ENCODE assay signal across 13 cellular contexts in the genomic region with DNA sequence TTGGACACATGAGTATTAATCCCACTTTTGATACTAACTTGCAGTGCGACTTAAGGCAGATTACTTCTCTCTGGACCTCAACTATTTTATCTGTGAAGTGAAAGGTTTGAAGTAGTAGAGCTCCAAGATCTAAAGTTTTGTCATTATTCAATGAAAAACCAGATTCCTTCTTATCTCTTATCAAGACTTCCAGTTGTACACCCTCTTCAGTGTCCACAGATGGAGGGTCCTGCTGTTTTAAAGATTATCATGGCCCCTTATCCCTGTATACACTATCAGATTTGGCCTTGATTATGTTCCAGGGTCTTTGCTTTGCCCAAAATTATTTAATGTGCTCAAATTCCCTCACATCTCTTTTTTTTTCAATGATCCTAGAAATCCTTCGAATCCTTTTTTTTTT. TPM values are rescaled to one million over a fixed set of nuclear protein-coding genes. Genes with fewer than 3 reads are reported as not detected.
DNase-seq lines count a peak whose midpoint lies in the region; ATAC-seq and TF ChIP-seq lines count a peak whose summit lies in the region.
"Had no signal": no experiment of that assay in that cellular context is flagged by ENCODE, and none has a peak within 500 bp of the region (broad histone marks: within the 10 kb centered on the region; RNA-seq: fewer than 3 reads in every experiment).

No MANE protein-coding gene starts in this region.

- no CpG with 5 or more reads among the region's 2 CpGs for WGBS in IMR-90 (ENCODE audit: extremely low coverage in 2 of 2, insufficient read length in 1 of 2), 2 experiments

- dilution Hi-C loops in IMR-90 (cut with HindIII; ENCODE audit: low sequenced_read_pairs, unreplicated experiment), result no loop called here

- H3K9me3 Mint-ChIP-seq in stimulated activated naive B cell treated with anti-CD40 and anti-IgM and Interleukin-4, amounts not matched to agents 10 μg/mL and 1 μg/mL and 100 μg/mL, for 72 hours, result no peaks in the 10 kb centered on the region
- H3K9me3 Mint-ChIP-seq: nephron progenitor cell, T-cell had no signal

- peak overlapping the region; percentile 99 for H3K4me2 ChIP-seq in IMR-90 (ENCODE audit: low read depth, low read length)

- H3K14ac ChIP-seq in IMR-90 (replicated peaks; ENCODE audit: low read depth, low read length), result no peak overlapping the region

- no peak overlapping the region for H4K8ac ChIP-seq in IMR-90 (ENCODE audit: low read depth in 2 of 2, low read length in 2 of 2)

- DNase-seq in IMR-90 (no peak), choroid plexus epithelial cell (ENCODE audit: low read depth) (no peak), dermis blood vessel endothelial cell (no peak), kidney glomerular epithelial cell (lab: John Stamatoyannopoulos, UW) (no peak)
- DNase-seq in stimulated activated naive B cell treated with anti-CD40 and anti-IgM and Interleukin-4, amounts not matched to agents 10 μg/mL and 1 μg/mL and 100 μg/mL, for 72 hours, result no peak
- DNase-seq: aorta; nephron progenitor cell; stimulated activated naive CD8-positive, alpha-beta T cell treated with anti-CD3 and anti-CD28 coated beads, Interleukin-15, Interleukin-2, amounts not matched to agents 100 U/mL and 50 U/mL, for 24 hours had no signal

- H3K9ac ChIP-seq in IMR-90 (ENCODE audit: low read depth, low read length), result peak overlapping the region; percentile 79; the same call in 1 of the 2 replicates
- H3K9ac ChIP-seq in muscle layer of colon (ENCODE audit: low read length), result peak overlapping the region; percentile 57

- H3K23ac ChIP-seq in IMR-90 (ENCODE audit: low read depth, low read length), result peak overlapping the region; percentile 44; the same call in 1 of the 2 replicates

- peaks cover 65% of the 10 kb centered on the region for H3K79me2 ChIP-seq in ACC112 (ENCODE audit: control insufficient read depth, insufficient read depth, low read length, unreplicated experiment)

- H2AFZ ChIP-seq in ACC112 (ENCODE audit: low read length, unreplicated experiment) (no peak overlapping the region), IMR-90 (replicated peaks; ENCODE audit: low read length, poor library complexity) (no peak overlapping the region)

- H3K4me3 Mint-ChIP-seq in stimulated activated naive B cell treated with anti-CD40 and anti-IgM and Interleukin-4, amounts not matched to agents 10 μg/mL and 1 μg/mL and 100 μg/mL, for 72 hours, result no peak overlapping the region

- H3K4me3 ChIP-seq in ACC112 (ENCODE audit: low read depth, low read length), result peak overlapping the region; percentile 82
- H3K4me3 ChIP-seq in IMR-90 (ENCODE audit: insufficient read depth, low read depth, low read length), result peak overlapping the region; percentile 71
- H3K4me3 ChIP-seq in choroid plexus epithelial cell (ENCODE audit: low read depth, low read length), result peak overlapping the region; percentile 97
- peak overlapping the region; percentile 88 to 90 for H3K4me3 ChIP-seq in muscle layer of colon (ENCODE audit: low read depth in 1 of 2, low read length in 2 of 2)

- no peak overlapping the region for H2AK5ac ChIP-seq in IMR-90 (ENCODE audit: low read depth, low read length)

- H3K27ac ChIP-seq in ACC112 (ENCODE audit: low read depth, low read length), result no peak overlapping the region
- H3K27ac ChIP-seq in IMR-90 (ENCODE audit: insufficient read depth, low read length), result no peak overlapping the region
- H3K27ac ChIP-seq in muscle layer of colon (ENCODE audit: low read depth, low read length), result no peak overlapping the region

- H3K18ac ChIP-seq in IMR-90 (ENCODE audit: low read depth, low read length), result no peak overlapping the region

- in situ Hi-C loops in IMR-90 (cut with MboI; ENCODE audit: low sequenced_read_pairs), result no loop called here

- ATAC-seq in IMR-90 (ENCODE audit: low read depth) (no peak), HG03439 (IDR thresholded peaks at IDR 0.05; ENCODE audit: unreplicated experiment) (no peak)
- no peak for ATAC-seq in stimulated activated naive B cell treated with anti-CD40 and anti-IgM and Interleukin-4, amounts not matched to agents 10 μg/mL and 1 μg/mL and 100 μg/mL, for 72 hours (replicated peaks)

- intact Hi-C loops in IMR-90 (cut with micrococcal nuclease), result loop anchor here (5.0 to 10.0 kb wide), 3 partner anchors 49 to 433 kb away; partner anchors contain the start of genes ERMAP, FOXJ3, SVBP and YBX1

- H3K36me3 ChIP-seq in ACC112 (ENCODE audit: insufficient read depth, low read length), result no peaks in the 10 kb centered on the region
- H3K36me3 ChIP-seq in IMR-90 (ENCODE audit: control insufficient read depth, insufficient read depth, low read length), result no peaks in the 10 kb centered on the region
- H3K36me3 ChIP-seq in muscle layer of colon (ENCODE audit: insufficient read depth, low read length), result peaks cover under 1% of the 10 kb centered on the region

- H4K20me1 ChIP-seq in IMR-90 (ENCODE audit: insufficient read depth, low read length), result peaks cover 23% of the 10 kb centered on the region; the same call in 1 of the 2 replicates

- H4K5ac ChIP-seq in IMR-90 (ENCODE audit: low read depth, low read length), result no peak overlapping the region

- H3K36me3 Mint-ChIP-seq in stimulated activated naive B cell treated with anti-CD40 and anti-IgM and Interleukin-4, amounts not matched to agents 10 μg/mL and 1 μg/mL and 100 μg/mL, for 72 hours, result peaks cover 18 to 21% of the 10 kb centered on the region in 2 donors

- H3K56ac ChIP-seq in IMR-90 (ENCODE audit: extremely low read depth, insufficient read depth, low read length), result no peak overlapping the region

- no TSS peak for BruUV-seq in IMR-90 (replicated peaks; lab: Mats Ljungman, UMichigan)

- H3K4me1 ChIP-seq in ACC112 (ENCODE audit: control insufficient read depth, insufficient read depth, low read length, unreplicated experiment) (peaks cover 12% of the 10 kb centered on the region), IMR-90 (ENCODE audit: control insufficient read depth, insufficient read depth, low read length) (no peaks in the 10 kb centered on the region), muscle layer of colon (ENCODE audit: insufficient read depth, low read length) (peaks cover 21% of the 10 kb centered on the region)

- no peak overlapping the region for H4K91ac ChIP-seq in IMR-90 (ENCODE audit: insufficient read depth, low read depth, low read length)

- 0 out of 2 replicates have a peak, but pooled peaks cover under 1% of the 10 kb centered on the region for H3K9me1 ChIP-seq in IMR-90 (ENCODE audit: insufficient read depth, low read length)

- H3K79me1 ChIP-seq in IMR-90 (ENCODE audit: low read depth in 1 of 2, low read length in 2 of 2), result peaks cover 24 to 53% of the 10 kb centered on the region in 2 experiments

- no peak overlapping the region for H3K27ac Mint-ChIP-seq in stimulated activated naive B cell treated with anti-CD40 and anti-IgM and Interleukin-4, amounts not matched to agents 10 μg/mL and 1 μg/mL and 100 μg/mL, for 72 hours
- H3K27ac Mint-ChIP-seq: nephron progenitor cell had no signal

- H2BK5ac ChIP-seq in IMR-90 (ENCODE audit: low read depth, low read length, poor library complexity, severe bottlenecking), result no peak overlapping the region

- POLR2A ChIA-PET in IMR-90 (lab: Charles Lee; ENCODE audit: unreplicated experiment), result no interaction called here

- no peak for TF ChIP-seq RAD21 in IMR-90 (IDR thresholded peaks at IDR 0.05; ENCODE audit: low read length)

- H2BK120ac ChIP-seq in IMR-90 (ENCODE audit: low read depth, low read length), result no peak overlapping the region

- CTCF ChIA-PET in IMR-90 (lab: Yijun Ruan, JAX), result interaction anchor here (1.3 kb wide), 1 partner anchor 15 kb away, joined by 5 read pairs; no protein-coding TSS in a partner anchor

- H3K4me1 Mint-ChIP-seq in stimulated activated naive B cell treated with anti-CD40 and anti-IgM and Interleukin-4, amounts not matched to agents 10 μg/mL and 1 μg/mL and 100 μg/mL, for 72 hours, result peaks cover 12 to 42% of the 10 kb centered on the region in 2 donors

- TF ChIP-seq CTCF in IMR-90 (conservative IDR thresholded peaks at IDR 0.05; ENCODE audit: low read depth, low read length) (no peak), choroid plexus epithelial cell (conservative IDR thresholded peaks at IDR 0.05; ENCODE audit: low read depth, low read length) (no peak)

- no peak for TF ChIP-seq POLR2A in IMR-90 (IDR thresholded peaks at IDR 0.05; ENCODE audit: low read depth, low read length)

- no peaks in the 10 kb centered on the region for H3K9me3 ChIP-seq in IMR-90 (ENCODE audit: control insufficient read depth, insufficient read depth, low read length)
- no peaks in the 10 kb centered on the region for H3K9me3 ChIP-seq in muscle layer of colon (ENCODE audit: low read length)

- H3K27me3 Mint-ChIP-seq in stimulated activated naive B cell treated with anti-CD40 and anti-IgM and Interleukin-4, amounts not matched to agents 10 μg/mL and 1 μg/mL and 100 μg/mL, for 72 hours, result no peaks in the 10 kb centered on the region
- H3K27me3 Mint-ChIP-seq: T-cell had no signal

- H2BK20ac ChIP-seq in IMR-90 (ENCODE audit: low read depth, low read length), result no peak overlapping the region

- H2AK9ac ChIP-seq in IMR-90 (replicated peaks; ENCODE audit: low read depth, low read length, poor library complexity), result no peak overlapping the region

- H3K4ac ChIP-seq in IMR-90 (ENCODE audit: low read depth, low read length), result no peak overlapping the region

- H3K27me3 ChIP-seq in ACC112 (ENCODE audit: insufficient read depth, low read length) (no peaks in the 10 kb centered on the region), IMR-90 (ENCODE audit: control insufficient read depth, insufficient read depth, low read length) (no peaks in the 10 kb centered on the region), muscle layer of colon (ENCODE audit: control insufficient read depth in 1 of 2, insufficient read depth in 2 of 2, low read length in 2 of 2) (no peaks in the 10 kb centered on the region)

- H2BK15ac ChIP-seq in IMR-90 (ENCODE audit: low read depth, low read length), result no peak overlapping the region

RNA-seq across cellular contexts. Expression of gene C1orf50, which starts 1.1 kb away (rescaled TPM):
- 2.0 and 3.9 TPM in 2 replicates for total RNA-seq in IMR-90 (2012; rRNA removed)
- 4.7 and 6.0 TPM in 2 replicates for polyA plus RNA-seq in IMR-90 (2012; rRNA removed)
- polyA plus RNA-seq in IMR-90 (2012; cell fraction: cytosol; rRNA removed), result 0.88 and 2.3 TPM in 2 replicates
- 0.64 and 7.0 TPM in 2 replicates for polyA plus RNA-seq in IMR-90 (2012; cell fraction: nucleus; rRNA removed; ENCODE audit: low replicate concordance)
- total RNA-seq in dermis blood vessel endothelial cell, result 4.0 and 11.9 TPM in 2 replicates

RNA-seq across cellular contexts. Expression of gene P3H1, which starts 1.3 kb away (rescaled TPM):
- total RNA-seq in IMR-90 (2012; rRNA removed) (85.3 and 108 TPM in 2 replicates), dermis blood vessel endothelial cell (111 and 217 TPM in 2 replicates)
- polyA plus RNA-seq in IMR-90 (2012; rRNA removed), result 210 and 236 TPM in 2 replicates
- 179 and 195 TPM in 2 replicates for polyA plus RNA-seq in IMR-90 (2012; cell fraction: cytosol; rRNA removed)
- 280 and 570 TPM in 2 replicates for polyA plus RNA-seq in IMR-90 (2012; cell fraction: nucleus; rRNA removed; ENCODE audit: low replicate concordance)

RNA-seq across cellular contexts. Expression of gene TMEM269, which starts 16.6 kb away (rescaled TPM):
- total RNA-seq in IMR-90 (2012; rRNA removed) (not detected in 2 replicates), dermis blood vessel endothelial cell (not detected in 2 replicates)
- 0.14 TPM in 1 of 2 replicates, not detected in the other for polyA plus RNA-seq in IMR-90 (2012; rRNA removed)
- polyA plus RNA-seq in IMR-90 (2012; cell fraction: cytosol; rRNA removed), result not detected in 2 replicates
- polyA plus RNA-seq in IMR-90 (2012; cell fraction: nucleus; rRNA removed; ENCODE audit: low replicate concordance), result 0.02 and 0.06 TPM in 2 replicates
- polyA plus RNA-seq: aorta had no signal

RNA-seq across cellular contexts. Expression of gene CLDN19, which starts 28.1 kb away (rescaled TPM):
- total RNA-seq in IMR-90 (2012; rRNA removed) (not detected in 2 replicates), dermis blood vessel endothelial cell (0.05 TPM in 1 of 2 replicates, not detected in the other)
- not detected in 2 replicates for polyA plus RNA-seq in IMR-90 (2012; rRNA removed)
- not detected in 2 replicates for polyA plus RNA-seq in IMR-90 (2012; cell fraction: cytosol; rRNA removed)
- polyA plus RNA-seq in IMR-90 (2012; cell fraction: nucleus; rRNA removed; ENCODE audit: low replicate concordance), result not detected in 2 replicates
- total RNA-seq: HT-29 had no signal
- polyA plus RNA-seq: aorta had no signal

RNA-seq across cellular contexts. Expression of gene ERMAP, which starts 48.8 kb away (rescaled TPM):
- total RNA-seq in IMR-90 (2012; rRNA removed), result 5.0 and 5.6 TPM in 2 replicates
- 5.9 and 7.2 TPM in 2 replicates for polyA plus RNA-seq in IMR-90 (2012; rRNA removed)
- 3.4 and 3.6 TPM in 2 replicates for polyA plus RNA-seq in IMR-90 (2012; cell fraction: cytosol; rRNA removed)
- polyA plus RNA-seq in IMR-90 (2012; cell fraction: nucleus; rRNA removed; ENCODE audit: low replicate concordance), result 8.3 and 25.2 TPM in 2 replicates
- total RNA-seq in dermis blood vessel endothelial cell, result 8.8 and 9.7 TPM in 2 replicates
